ENCODE assay signal across 18 cellular contexts in the genomic region with DNA sequence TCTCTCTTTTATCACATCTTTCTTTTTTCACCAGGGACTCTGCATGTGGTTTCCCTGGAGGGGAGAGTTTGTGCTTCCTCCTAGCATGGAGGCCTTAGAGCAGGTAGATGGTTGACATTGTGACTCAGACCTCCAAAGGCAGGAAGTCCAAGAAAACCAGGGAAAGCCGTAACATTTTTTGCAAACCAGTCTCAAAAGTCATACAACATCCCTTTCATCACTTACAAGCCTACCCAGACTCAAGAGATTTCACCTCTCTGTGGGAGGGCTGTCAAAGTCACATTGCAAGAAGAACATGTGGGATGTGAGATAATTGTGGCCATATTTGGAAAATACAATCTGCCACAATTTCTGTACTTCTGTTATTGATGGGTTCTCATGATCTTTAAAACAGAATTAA. TPM values are rescaled to one million over a fixed set of nuclear protein-coding genes. Genes with fewer than 3 reads are reported as not detected.
DNase-seq lines count a peak whose midpoint lies in the region; ATAC-seq and TF ChIP-seq lines count a peak whose summit lies in the region.
"Had no signal": no experiment of that assay in that cellular context is flagged by ENCODE, and none has a peak within 500 bp of the region (broad histone marks: within the 10 kb centered on the region; RNA-seq: fewer than 3 reads in every experiment).

No MANE protein-coding gene starts in this region.

- no peak overlapping the region for H3K4me3 ChIP-seq in fibroblast of pulmonary artery (replicated peaks; ENCODE audit: low read depth, low read length)
- H3K4me3 ChIP-seq: BLaER1 had no signal

- DNase-seq in A172 (ENCODE audit: low spot score): peak; percentile 27
- DNase-seq in HT1080 (ENCODE audit: low read depth): peak; percentile 82
- DNase-seq in amniotic epithelial cell (ENCODE audit: low read depth): peak; percentile 24
- peak; percentile 30 for DNase-seq in fibroblast of pulmonary artery (ENCODE audit: low read depth)
- no peak for DNase-seq in KG1 (lab: John Stamatoyannopoulos, UW)
- no peak for DNase-seq in dermis blood vessel endothelial cell
- DNase-seq: CD4-positive, CD25-positive, alpha-beta regulatory T cell; GF-D8; HCEC 1CT; MM.1S; NCI-H1417; NCI-H1694; NCI-H2081; NCI-H2227 treated with DMSO at 0.1 percent for 48 hours; NCI-H526 treated with DMSO at 0.1 percent for 48 hours; SHP77 treated with DMSO at 0.1 percent for 48 hours had no signal

- TF ChIP-seq CTCF in fibroblast of pulmonary artery (IDR thresholded peaks at IDR 0.05; ENCODE audit: low read length, missing control alignments): no peak

- no peak for ATAC-seq in GM21515 (IDR thresholded peaks at IDR 0.05; ENCODE audit: unreplicated experiment)

RNA-seq across cellular contexts. Expression of a gene that starts 46.2 kb away (rescaled TPM):
- total RNA-seq in A172 (2014; rRNA removed; shearing (Covaris generic)): 12.6 and 17.0 TPM in 2 replicates
- 7.9 and 9.7 TPM in 2 replicates for total RNA-seq in HT1080 (2014; rRNA removed; shearing (Covaris generic))
- 11.9 and 14.2 TPM in 2 replicates for polyA plus RNA-seq in HT1080 (2015; cell fraction: cytosol; rRNA removed)
- 32.2 and 32.5 TPM in 2 replicates for polyA plus RNA-seq in HT1080 (2015; cell fraction: nucleus; rRNA removed)
- 14.3 and 18.5 TPM in 2 replicates for total RNA-seq in dermis blood vessel endothelial cell

Comparison
In these comparisons a context has a peak if more than half of its experiments do, and no peak if none do; other contexts are left out.
1. DNase-seq: peak in A172 (single experiment), HT1080 (single experiment), amniotic epithelial cell (single experiment) and fibroblast of pulmonary artery (single experiment); none in KG1 (single experiment) and dermis blood vessel endothelial cell (single experiment).